20 cellular contexts compared by ENCODE assay signal in the genomic region with DNA sequence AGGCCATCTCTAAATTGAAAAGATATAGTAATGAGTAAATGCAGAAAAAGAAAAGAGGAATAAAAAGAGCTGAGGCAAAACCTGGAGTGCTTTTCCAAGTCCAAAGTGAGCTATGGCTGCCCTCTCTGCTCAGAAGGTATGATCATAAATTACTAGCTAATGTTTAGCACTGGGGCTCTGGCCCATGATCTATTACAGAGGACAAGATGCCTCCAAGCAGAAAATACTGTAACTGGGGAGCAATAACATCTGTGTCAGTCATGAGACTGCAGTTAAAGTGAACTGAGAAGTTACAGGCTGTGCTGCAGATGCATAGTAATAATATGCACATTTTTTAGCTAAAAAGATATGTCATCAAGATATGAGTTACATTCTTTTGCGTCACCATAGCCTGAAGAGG.
DNase-seq lines count a peak whose midpoint lies in the region; ATAC-seq and TF ChIP-seq lines count a peak whose summit lies in the region.
"Had no signal": no experiment of that assay in that cellular context is flagged by ENCODE, and none has a peak within 500 bp of the region (broad histone marks: within the 10 kb centered on the region; RNA-seq: fewer than 3 reads in every experiment).

No MANE protein-coding gene starts in this region.

- H3K36me3 Mint-ChIP-seq in nephron (ENCODE audit: low read depth), result no peaks in the 10 kb centered on the region
- H3K36me3 Mint-ChIP-seq: CD4-positive, CD25-positive, alpha-beta regulatory T cell; CD8-positive, alpha-beta memory T cell had no signal

- no peak for ATAC-seq in GM19351 (IDR thresholded peaks at IDR 0.05; ENCODE audit: unreplicated experiment)
- ATAC-seq: GM12878 had no signal

- WGBS in hepatocyte (ENCODE audit: low lambda C conversion rate, missing lambda C conversion rate), result 46% methylated on average over 1 of the region's 1 CpG

- H3K27ac Mint-ChIP-seq in nephron, result peak overlapping the region; percentile 78 to 91 (median 81)
- H3K27ac Mint-ChIP-seq: CD4-positive, CD25-positive, alpha-beta regulatory T cell; CD8-positive, alpha-beta memory T cell had no signal

- no peak overlapping the region for H3K4me3 ChIP-seq in hepatocyte
- H3K4me3 ChIP-seq: GM12878, GM23248, HAP-1 had no signal

- no peak overlapping the region for H3K4me3 Mint-ChIP-seq in nephron
- H3K4me3 Mint-ChIP-seq: CD4-positive, CD25-positive, alpha-beta regulatory T cell; CD8-positive, alpha-beta memory T cell had no signal

- TF ChIP-seq CTCF in hepatocyte (IDR thresholded peaks at IDR 0.05; ENCODE audit: poor library complexity) (no peak), nephron (IDR thresholded peaks at IDR 0.05; ENCODE audit: unreplicated experiment in 3 of 3) (no peak)

- H3K4me2 ChIP-seq in hepatocyte, result peak overlapping the region; percentile 29

- no peaks in the 10 kb centered on the region for H3K79me2 ChIP-seq in hepatocyte

- peaks cover 12% of the 10 kb centered on the region for H3K4me1 ChIP-seq in hepatocyte (ENCODE audit: insufficient read depth)
- H3K4me1 ChIP-seq: BE2C, HAP-1 had no signal

- no peaks in the 10 kb centered on the region for H4K20me1 ChIP-seq in hepatocyte (ENCODE audit: insufficient read depth, poor library complexity, severe bottlenecking)

- H3K9me3 ChIP-seq in hepatocyte (ENCODE audit: low read depth), result no peaks in the 10 kb centered on the region
- H3K9me3 ChIP-seq: BE2C, HAP-1 had no signal

- DNase-seq in dedifferentiated amniotic fluid mesenchymal stem cell (ENCODE audit: extremely low spot score) (peak; percentile 28), hepatocyte (ENCODE audit: low spot score) (peak; percentile 40), NCI-H1092 treated with DMSO at 0.1 percent for 48 hours (lab: John Stamatoyannopoulos, UW) (no peak)
- DNase-seq in activated CD8-positive, alpha-beta memory T cell treated with anti-CD3 and anti-CD28 coated beads, Interleukin-2, amount 50 U/mL, for 48 hours, result no peak
- DNase-seq: ACHN; BE2C; C1 segment of cervical spinal cord; CD4-positive, CD25-positive, alpha-beta regulatory T cell; CD8-positive, alpha-beta memory T cell; COR-L47; DMS 273 treated with DMSO at 0.1 percent for 48 hours; DMS53; DND-41; EL; GM23248 had no signal

- H3K9me3 Mint-ChIP-seq in nephron, result peaks cover 4% of the 10 kb centered on the region

- no peaks in the 10 kb centered on the region for H3K36me3 ChIP-seq in hepatocyte (replicated peaks; ENCODE audit: insufficient read depth, low read depth)
- H3K36me3 ChIP-seq: BE2C, HAP-1 had no signal

- peaks cover 23% of the 10 kb centered on the region for H3K4me1 Mint-ChIP-seq in nephron
- H3K4me1 Mint-ChIP-seq: CD4-positive, CD25-positive, alpha-beta regulatory T cell; CD8-positive, alpha-beta memory T cell had no signal

- no peaks in the 10 kb centered on the region for H3K27me3 ChIP-seq in hepatocyte
- H3K27me3 ChIP-seq: BE2C had no signal

- H2AFZ ChIP-seq in hepatocyte, result no peak overlapping the region
- H2AFZ ChIP-seq: GM23248 had no signal

- H3K27me3 Mint-ChIP-seq in nephron (ENCODE audit: low read depth), result no peaks in the 10 kb centered on the region

- H3K27ac ChIP-seq in hepatocyte, result peak overlapping the region; percentile 67
- H3K27ac ChIP-seq: GM23248, HL-60 had no signal

- H3K9me2 ChIP-seq in hepatocyte (replicated peaks; ENCODE audit: insufficient read depth), result no peaks in the 10 kb centered on the region

Comparison
In these comparisons a context has a peak if more than half of its experiments do, and no peak if none do; other contexts are left out.
1. DNase-seq: peak in dedifferentiated amniotic fluid mesenchymal stem cell (single experiment) and hepatocyte (single experiment); none in activated CD8-positive, alpha-beta memory T cell treated with anti-CD3 and anti-CD28 coated beads, Interleukin-2, amount 50 U/mL, for 48 hours (single experiment) and NCI-H1092 treated with DMSO at 0.1 percent for 48 hours (single experiment).